ENCODE assay signal across 2 cellular contexts in genomic region chr9:17280350-17281012, GRCh38.
TF ChIP-seq lines count a peak whose summit lies in the region.

No MANE protein-coding gene starts in this region.

TF ChIP-seq in IMR-90, 13 proteins besides CTCF, POLR2A, EP300 and RAD21 (continued from another document):
- no peak for TF ChIP-seq NFE2L2 (IDR thresholded peaks at IDR 0.05; ENCODE audit: low read depth, low read length)
- TF ChIP-seq CEBPB (IDR thresholded peaks at IDR 0.05; ENCODE audit: low read depth, low read length) = no peak
- TF ChIP-seq CHD1 (IDR thresholded peaks at IDR 0.05; ENCODE audit: low read depth, low read length) = no peak
- no peak for TF ChIP-seq USF2 (IDR thresholded peaks at IDR 0.05; ENCODE audit: low read depth, low read length)
- TF ChIP-seq MAFK (IDR thresholded peaks at IDR 0.05; ENCODE audit: low read depth, low read length) = no peak
- no peak for TF ChIP-seq ELK1 (IDR thresholded peaks at IDR 0.05; ENCODE audit: borderline replicate concordance, low read depth, low read length)
- TF ChIP-seq RFX5 (IDR thresholded peaks at IDR 0.05; ENCODE audit: low read depth, low read length) = no peak
- TF ChIP-seq MAZ (IDR thresholded peaks at IDR 0.05; ENCODE audit: borderline replicate concordance, low read depth, low read length) = no peak
- no peak for TF ChIP-seq FOS (IDR thresholded peaks at IDR 0.05; ENCODE audit: low read depth, low read length)
- TF ChIP-seq RCOR1 (IDR thresholded peaks at IDR 0.05; ENCODE audit: insufficient replicate concordance, low read length) = no peak
TF ChIP-seq in IMR-90: peak in this region for 0.

TF ChIP-seq in GM23338, 12 proteins besides CTCF, POLR2A, EP300 and RAD21 (continued from another document):
- no peak for TF ChIP-seq CREB1 (CRISPR knock-in tag; IDR thresholded peaks at IDR 0.05; ENCODE audit: low read depth)
- no peak for TF ChIP-seq ZNF114 (CRISPR knock-in tag; IDR thresholded peaks at IDR 0.05)
- TF ChIP-seq ETS1 (IDR thresholded peaks at IDR 0.05) = no peak
- no peak for TF ChIP-seq EZH2phosphoT487 (IDR thresholded peaks at IDR 0.05; ENCODE audit: unreplicated experiment)
- no peak for TF ChIP-seq STAT1 (IDR thresholded peaks at IDR 0.05; ENCODE audit: unreplicated experiment)
- no peak for TF ChIP-seq EZH2 (IDR thresholded peaks at IDR 0.05; ENCODE audit: low read depth, unreplicated experiment)
- no peak for TF ChIP-seq REST (IDR thresholded peaks at IDR 0.05; ENCODE audit: unreplicated experiment)
- no peak for TF ChIP-seq NANOG (IDR thresholded peaks at IDR 0.05; ENCODE audit: borderline replicate concordance)
- no peak for TF ChIP-seq POLR2AphosphoS5 (IDR thresholded peaks at IDR 0.05; ENCODE audit: low read depth)
- no peak for TF ChIP-seq JUNB (IDR thresholded peaks at IDR 0.05; ENCODE audit: unreplicated experiment)
- no peak for TF ChIP-seq ZNF462 (CRISPR knock-in tag; IDR thresholded peaks at IDR 0.05)
